In the genomic region with DNA sequence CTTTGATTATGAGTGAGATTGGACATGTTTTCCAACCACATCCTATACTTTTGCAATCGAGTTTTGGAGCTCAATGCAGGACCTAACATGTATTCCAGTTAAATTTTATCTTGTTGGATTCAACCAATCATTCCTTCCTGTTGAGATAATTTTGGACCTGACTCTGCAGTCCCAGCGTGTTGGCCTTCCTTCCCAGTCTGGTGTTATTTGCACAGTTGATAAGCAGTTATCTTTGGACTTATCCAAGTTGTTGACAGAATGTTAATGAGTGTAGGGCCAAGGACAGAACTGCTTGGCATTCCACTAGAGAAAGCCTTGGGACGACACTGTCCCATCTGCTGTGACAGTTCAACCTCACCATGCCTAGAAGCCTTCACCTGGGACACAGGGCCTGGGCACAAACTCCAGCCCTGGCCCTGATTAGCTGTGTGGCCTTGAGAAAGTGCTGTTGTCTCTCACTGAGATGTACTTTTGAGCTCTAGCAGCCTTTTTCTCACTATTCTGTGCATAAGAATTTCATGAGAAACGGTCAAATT, we compare ENCODE assay signal across 1 cellular context.
TF ChIP-seq lines count a peak whose summit lies in the region.

No MANE protein-coding gene starts in this region.

TF ChIP-seq in HepG2, 621 proteins besides CTCF, POLR2A, EP300 and RAD21 (continued from another document and continues in another):
- TF ChIP-seq HES4 (CRISPR knock-in tag; IDR thresholded peaks at IDR 0.05; ENCODE audit: borderline replicate concordance) (no peak), PRMT3 (CRISPR knock-in tag; IDR thresholded peaks at IDR 0.05; ENCODE audit: borderline replicate concordance, low read depth) (no peak), ZNF564 (CRISPR knock-in tag; IDR thresholded peaks at IDR 0.05) (no peak), SIX1 (CRISPR knock-in tag; IDR thresholded peaks at IDR 0.05; ENCODE audit: borderline replicate concordance) (peak; percentile 68; the same call in 1 of the 2 replicates), ZNF207 (IDR thresholded peaks at IDR 0.05; ENCODE audit: borderline replicate concordance) (no peak), ZNF766 (CRISPR knock-in tag; IDR thresholded peaks at IDR 0.05; ENCODE audit: borderline replicate concordance) (0 out of 2 replicates have a peak, but pooled peaks have one; percentile 60), KMT2A (CRISPR knock-in tag; IDR thresholded peaks at IDR 0.05) (no peak), TOPORS (CRISPR knock-in tag; IDR thresholded peaks at IDR 0.05) (no peak), ZNF773 (CRISPR knock-in tag; IDR thresholded peaks at IDR 0.05; ENCODE audit: borderline replicate concordance) (no peak), NFIB (CRISPR knock-in tag; IDR thresholded peaks at IDR 0.05; ENCODE audit: borderline replicate concordance) (no peak), CENPT (CRISPR knock-in tag; IDR thresholded peaks at IDR 0.05; ENCODE audit: low read depth) (no peak), ZNF205 (CRISPR knock-in tag; IDR thresholded peaks at IDR 0.05) (no peak), ZNF556 (CRISPR knock-in tag; IDR thresholded peaks at IDR 0.05; ENCODE audit: borderline replicate concordance) (no peak), KDM2A (CRISPR knock-in tag; IDR thresholded peaks at IDR 0.05; ENCODE audit: borderline replicate concordance, low read depth) (peak; percentile 35; the same call in 1 of the 2 replicates), TEAD3 (CRISPR knock-in tag; optimal IDR thresholded peaks at IDR 0.05; ENCODE audit: borderline replicate concordance) (peak; percentile 96), KDM5B (CRISPR knock-in tag; IDR thresholded peaks at IDR 0.05; ENCODE audit: borderline replicate concordance) (no peak), SCMH1 (CRISPR knock-in tag; IDR thresholded peaks at IDR 0.05; ENCODE audit: borderline replicate concordance) (no peak), ZNF260 (CRISPR knock-in tag; IDR thresholded peaks at IDR 0.05; ENCODE audit: borderline replicate concordance, low read depth) (no peak), RORA (CRISPR knock-in tag; IDR thresholded peaks at IDR 0.05) (no peak), SIN3A (IDR thresholded peaks at IDR 0.05; ENCODE audit: borderline replicate concordance, low read depth, low read length) (no peak), PAX8 (CRISPR knock-in tag; IDR thresholded peaks at IDR 0.05; ENCODE audit: borderline replicate concordance) (no peak), SP4 (CRISPR knock-in tag; IDR thresholded peaks at IDR 0.05) (no peak), ZNF343 (CRISPR knock-in tag; IDR thresholded peaks at IDR 0.05) (no peak), MATR3 (CRISPR knock-in tag; IDR thresholded peaks at IDR 0.05) (no peak), ATM (IDR thresholded peaks at IDR 0.05; ENCODE audit: borderline replicate concordance) (no peak), FOXC1 (CRISPR knock-in tag; IDR thresholded peaks at IDR 0.05; ENCODE audit: borderline replicate concordance) (no peak), ZNF230 (CRISPR knock-in tag; IDR thresholded peaks at IDR 0.05) (no peak), SPEN (CRISPR knock-in tag; IDR thresholded peaks at IDR 0.05; ENCODE audit: low read depth) (peak; percentile 56; the same call in 1 of the 2 replicates), ZNF235 (CRISPR knock-in tag; IDR thresholded peaks at IDR 0.05; ENCODE audit: borderline replicate concordance) (no peak), ZSCAN30 (CRISPR knock-in tag; IDR thresholded peaks at IDR 0.05) (peak; percentile 95), ZNF44 (CRISPR knock-in tag; IDR thresholded peaks at IDR 0.05) (no peak)
- TF ChIP-seq, protein P1, sequence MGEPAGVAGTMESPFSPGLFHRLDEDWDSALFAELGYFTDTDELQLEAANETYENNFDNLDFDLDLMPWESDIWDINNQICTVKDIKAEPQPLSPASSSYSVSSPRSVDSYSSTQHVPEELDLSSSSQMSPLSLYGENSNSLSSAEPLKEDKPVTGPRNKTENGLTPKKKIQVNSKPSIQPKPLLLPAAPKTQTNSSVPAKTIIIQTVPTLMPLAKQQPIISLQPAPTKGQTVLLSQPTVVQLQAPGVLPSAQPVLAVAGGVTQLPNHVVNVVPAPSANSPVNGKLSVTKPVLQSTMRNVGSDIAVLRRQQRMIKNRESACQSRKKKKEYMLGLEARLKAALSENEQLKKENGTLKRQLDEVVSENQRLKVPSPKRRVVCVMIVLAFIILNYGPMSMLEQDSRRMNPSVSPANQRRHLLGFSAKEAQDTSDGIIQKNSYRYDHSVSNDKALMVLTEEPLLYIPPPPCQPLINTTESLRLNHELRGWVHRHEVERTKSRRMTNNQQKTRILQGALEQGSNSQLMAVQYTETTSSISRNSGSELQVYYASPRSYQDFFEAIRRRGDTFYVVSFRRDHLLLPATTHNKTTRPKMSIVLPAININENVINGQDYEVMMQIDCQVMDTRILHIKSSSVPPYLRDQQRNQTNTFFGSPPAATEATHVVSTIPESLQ (CRISPR knock-in tag; conservative IDR thresholded peaks at IDR 0.05) = no peak
- TF ChIP-seq, protein P2, sequence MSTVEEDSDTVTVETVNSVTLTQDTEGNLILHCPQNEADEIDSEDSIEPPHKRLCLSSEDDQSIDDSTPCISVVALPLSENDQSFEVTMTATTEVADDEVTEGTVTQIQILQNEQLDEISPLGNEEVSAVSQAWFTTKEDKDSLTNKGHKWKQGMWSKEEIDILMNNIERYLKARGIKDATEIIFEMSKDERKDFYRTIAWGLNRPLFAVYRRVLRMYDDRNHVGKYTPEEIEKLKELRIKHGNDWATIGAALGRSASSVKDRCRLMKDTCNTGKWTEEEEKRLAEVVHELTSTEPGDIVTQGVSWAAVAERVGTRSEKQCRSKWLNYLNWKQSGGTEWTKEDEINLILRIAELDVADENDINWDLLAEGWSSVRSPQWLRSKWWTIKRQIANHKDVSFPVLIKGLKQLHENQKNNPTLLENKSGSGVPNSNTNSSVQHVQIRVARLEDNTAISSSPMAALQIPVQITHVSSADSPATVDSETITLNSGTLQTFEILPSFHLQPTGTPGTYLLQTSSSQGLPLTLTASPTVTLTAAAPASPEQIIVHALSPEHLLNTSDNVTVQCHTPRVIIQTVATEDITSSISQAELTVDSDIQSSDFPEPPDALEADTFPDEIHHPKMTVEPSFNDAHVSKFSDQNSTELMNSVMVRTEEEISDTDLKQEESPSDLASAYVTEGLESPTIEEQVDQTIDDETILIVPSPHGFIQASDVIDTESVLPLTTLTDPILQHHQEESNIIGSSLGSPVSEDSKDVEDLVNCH (CRISPR knock-in tag; IDR thresholded peaks at IDR 0.05) = no peak
- TF ChIP-seq, protein P3, sequence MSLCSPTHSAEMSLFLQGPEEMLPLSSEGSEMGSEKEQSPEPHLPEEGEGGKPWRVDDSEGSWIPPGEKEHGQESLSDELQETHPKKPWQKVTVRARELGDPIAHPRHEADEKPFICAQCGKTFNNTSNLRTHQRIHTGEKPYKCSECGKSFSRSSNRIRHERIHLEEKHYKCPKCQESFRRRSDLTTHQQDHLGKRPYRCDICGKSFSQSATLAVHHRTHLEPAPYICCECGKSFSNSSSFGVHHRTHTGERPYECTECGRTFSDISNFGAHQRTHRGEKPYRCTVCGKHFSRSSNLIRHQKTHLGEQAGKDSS (CRISPR knock-in tag; IDR thresholded peaks at IDR 0.05; ENCODE audit: borderline replicate concordance, low read depth) = no peak
- TF ChIP-seq, protein P4, sequence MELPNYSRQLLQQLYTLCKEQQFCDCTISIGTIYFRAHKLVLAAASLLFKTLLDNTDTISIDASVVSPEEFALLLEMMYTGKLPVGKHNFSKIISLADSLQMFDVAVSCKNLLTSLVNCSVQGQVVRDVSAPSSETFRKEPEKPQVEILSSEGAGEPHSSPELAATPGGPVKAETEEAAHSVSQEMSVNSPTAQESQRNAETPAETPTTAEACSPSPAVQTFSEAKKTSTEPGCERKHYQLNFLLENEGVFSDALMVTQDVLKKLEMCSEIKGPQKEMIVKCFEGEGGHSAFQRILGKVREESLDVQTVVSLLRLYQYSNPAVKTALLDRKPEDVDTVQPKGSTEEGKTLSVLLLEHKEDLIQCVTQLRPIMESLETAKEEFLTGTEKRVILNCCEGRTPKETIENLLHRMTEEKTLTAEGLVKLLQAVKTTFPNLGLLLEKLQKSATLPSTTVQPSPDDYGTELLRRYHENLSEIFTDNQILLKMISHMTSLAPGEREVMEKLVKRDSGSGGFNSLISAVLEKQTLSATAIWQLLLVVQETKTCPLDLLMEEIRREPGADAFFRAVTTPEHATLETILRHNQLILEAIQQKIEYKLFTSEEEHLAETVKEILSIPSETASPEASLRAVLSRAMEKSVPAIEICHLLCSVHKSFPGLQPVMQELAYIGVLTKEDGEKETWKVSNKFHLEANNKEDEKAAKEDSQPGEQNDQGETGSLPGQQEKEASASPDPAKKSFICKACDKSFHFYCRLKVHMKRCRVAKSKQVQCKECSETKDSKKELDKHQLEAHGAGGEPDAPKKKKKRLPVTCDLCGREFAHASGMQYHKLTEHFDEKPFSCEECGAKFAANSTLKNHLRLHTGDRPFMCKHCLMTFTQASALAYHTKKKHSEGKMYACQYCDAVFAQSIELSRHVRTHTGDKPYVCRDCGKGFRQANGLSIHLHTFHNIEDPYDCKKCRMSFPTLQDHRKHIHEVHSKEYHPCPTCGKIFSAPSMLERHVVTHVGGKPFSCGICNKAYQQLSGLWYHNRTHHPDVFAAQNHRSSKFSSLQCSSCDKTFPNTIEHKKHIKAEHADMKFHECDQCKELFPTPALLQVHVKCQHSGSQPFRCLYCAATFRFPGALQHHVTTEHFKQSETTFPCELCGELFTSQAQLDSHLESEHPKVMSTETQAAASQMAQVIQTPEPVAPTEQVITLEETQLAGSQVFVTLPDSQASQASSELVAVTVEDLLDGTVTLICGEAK (IDR thresholded peaks at IDR 0.05) = no peak
- TF ChIP-seq, protein P4 (CRISPR knock-in tag; IDR thresholded peaks at IDR 0.05) = no peak; the same call in 1 of the 2 replicates
- TF ChIP-seq, protein P5, sequence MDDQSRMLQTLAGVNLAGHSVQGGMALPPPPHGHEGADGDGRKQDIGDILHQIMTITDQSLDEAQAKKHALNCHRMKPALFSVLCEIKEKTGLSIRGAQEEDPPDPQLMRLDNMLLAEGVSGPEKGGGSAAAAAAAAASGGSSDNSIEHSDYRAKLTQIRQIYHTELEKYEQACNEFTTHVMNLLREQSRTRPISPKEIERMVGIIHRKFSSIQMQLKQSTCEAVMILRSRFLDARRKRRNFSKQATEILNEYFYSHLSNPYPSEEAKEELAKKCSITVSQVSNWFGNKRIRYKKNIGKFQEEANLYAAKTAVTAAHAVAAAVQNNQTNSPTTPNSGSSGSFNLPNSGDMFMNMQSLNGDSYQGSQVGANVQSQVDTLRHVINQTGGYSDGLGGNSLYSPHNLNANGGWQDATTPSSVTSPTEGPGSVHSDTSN (CRISPR knock-in tag; IDR thresholded peaks at IDR 0.05; ENCODE audit: borderline replicate concordance) = no peak
- TF ChIP-seq, protein P6, sequence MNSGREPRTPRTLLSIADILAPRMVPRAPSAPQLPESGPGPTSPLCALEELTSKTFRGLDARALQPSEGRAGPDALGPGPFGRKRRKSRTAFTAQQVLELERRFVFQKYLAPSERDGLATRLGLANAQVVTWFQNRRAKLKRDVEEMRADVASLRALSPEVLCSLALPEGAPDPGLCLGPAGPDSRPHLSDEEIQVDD (CRISPR knock-in tag; IDR thresholded peaks at IDR 0.05; ENCODE audit: borderline replicate concordance) = no peak
- TF ChIP-seq, protein P7, sequence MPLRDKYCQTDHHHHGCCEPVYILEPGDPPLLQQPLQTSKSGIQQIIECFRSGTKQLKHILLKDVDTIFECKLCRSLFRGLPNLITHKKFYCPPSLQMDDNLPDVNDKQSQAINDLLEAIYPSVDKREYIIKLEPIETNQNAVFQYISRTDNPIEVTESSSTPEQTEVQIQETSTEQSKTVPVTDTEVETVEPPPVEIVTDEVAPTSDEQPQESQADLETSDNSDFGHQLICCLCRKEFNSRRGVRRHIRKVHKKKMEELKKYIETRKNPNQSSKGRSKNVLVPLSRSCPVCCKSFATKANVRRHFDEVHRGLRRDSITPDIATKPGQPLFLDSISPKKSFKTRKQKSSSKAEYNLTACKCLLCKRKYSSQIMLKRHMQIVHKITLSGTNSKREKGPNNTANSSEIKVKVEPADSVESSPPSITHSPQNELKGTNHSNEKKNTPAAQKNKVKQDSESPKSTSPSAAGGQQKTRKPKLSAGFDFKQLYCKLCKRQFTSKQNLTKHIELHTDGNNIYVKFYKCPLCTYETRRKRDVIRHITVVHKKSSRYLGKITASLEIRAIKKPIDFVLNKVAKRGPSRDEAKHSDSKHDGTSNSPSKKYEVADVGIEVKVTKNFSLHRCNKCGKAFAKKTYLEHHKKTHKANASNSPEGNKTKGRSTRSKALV (CRISPR knock-in tag; IDR thresholded peaks at IDR 0.05) = peak; percentile 74
- TF ChIP-seq, protein P8, sequence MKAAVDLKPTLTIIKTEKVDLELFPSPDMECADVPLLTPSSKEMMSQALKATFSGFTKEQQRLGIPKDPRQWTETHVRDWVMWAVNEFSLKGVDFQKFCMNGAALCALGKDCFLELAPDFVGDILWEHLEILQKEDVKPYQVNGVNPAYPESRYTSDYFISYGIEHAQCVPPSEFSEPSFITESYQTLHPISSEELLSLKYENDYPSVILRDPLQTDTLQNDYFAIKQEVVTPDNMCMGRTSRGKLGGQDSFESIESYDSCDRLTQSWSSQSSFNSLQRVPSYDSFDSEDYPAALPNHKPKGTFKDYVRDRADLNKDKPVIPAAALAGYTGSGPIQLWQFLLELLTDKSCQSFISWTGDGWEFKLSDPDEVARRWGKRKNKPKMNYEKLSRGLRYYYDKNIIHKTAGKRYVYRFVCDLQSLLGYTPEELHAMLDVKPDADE (CRISPR knock-in tag; IDR thresholded peaks at IDR 0.05) = no peak
